1 cellular context compared by ENCODE assay signal in genomic region chr15:66293419-66294156, GRCh38.
A peak's percentile ranks its signal among the peaks of the same experiment; 100 is the strongest.
TF ChIP-seq lines count a peak whose summit lies in the region.

Gene DIS3L, plus strand, starts transcription at chr15:66293568. Its CDS starts 29 bp downstream, at chr15:66293597.

TF ChIP-seq in HepG2, 621 proteins besides CTCF, POLR2A, EP300 and RAD21 (continued from another document and continues in another):
- TF ChIP-seq, protein P1, sequence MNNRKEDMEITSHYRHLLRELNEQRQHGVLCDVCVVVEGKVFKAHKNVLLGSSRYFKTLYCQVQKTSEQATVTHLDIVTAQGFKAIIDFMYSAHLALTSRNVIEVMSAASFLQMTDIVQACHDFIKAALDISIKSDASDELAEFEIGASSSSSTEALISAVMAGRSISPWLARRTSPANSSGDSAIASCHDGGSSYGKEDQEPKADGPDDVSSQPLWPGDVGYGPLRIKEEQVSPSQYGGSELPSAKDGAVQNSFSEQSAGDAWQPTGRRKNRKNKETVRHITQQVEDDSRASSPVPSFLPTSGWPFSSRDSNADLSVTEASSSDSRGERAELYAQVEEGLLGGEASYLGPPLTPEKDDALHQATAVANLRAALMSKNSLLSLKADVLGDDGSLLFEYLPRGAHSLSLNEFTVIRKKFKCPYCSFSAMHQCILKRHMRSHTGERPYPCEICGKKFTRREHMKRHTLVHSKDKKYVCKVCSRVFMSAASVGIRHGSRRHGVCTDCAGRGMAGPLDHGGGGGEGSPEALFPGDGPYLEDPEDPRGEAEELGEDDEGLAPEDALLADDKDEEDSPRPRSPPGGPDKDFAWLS (CRISPR knock-in tag; IDR thresholded peaks at IDR 0.05; ENCODE audit: borderline replicate concordance) = no peak
- TF ChIP-seq MEIS2 (CRISPR knock-in tag; IDR thresholded peaks at IDR 0.05) (0 out of 2 replicates have a peak, but pooled peaks have one; percentile 13), ZNF749 (CRISPR knock-in tag; IDR thresholded peaks at IDR 0.05; ENCODE audit: borderline replicate concordance) (peak; percentile 62; the same call in 1 of the 2 replicates), STAT5B (CRISPR knock-in tag; IDR thresholded peaks at IDR 0.05) (no peak), ZNF20 (CRISPR knock-in tag; IDR thresholded peaks at IDR 0.05) (no peak), ZEB1 (IDR thresholded peaks at IDR 0.05; ENCODE audit: insufficient replicate concordance, low read depth) (no peak), ZNF274 (CRISPR knock-in tag; IDR thresholded peaks at IDR 0.05) (no peak; the same call in 1 of the 2 replicates), CC2D1A (CRISPR knock-in tag; IDR thresholded peaks at IDR 0.05) (no peak), MATR3 (CRISPR knock-in tag; IDR thresholded peaks at IDR 0.05) (no peak), EHMT2 (IDR thresholded peaks at IDR 0.05; ENCODE audit: borderline replicate concordance, low read depth, low read length) (no peak), GABPA (IDR thresholded peaks at IDR 0.05; ENCODE audit: low read depth, low read length) (no peak), GABPA (CRISPR knock-in tag; IDR thresholded peaks at IDR 0.05; ENCODE audit: low read depth) (no peak), STAG1 (CRISPR knock-in tag; IDR thresholded peaks at IDR 0.05) (no peak), FOXK2 (IDR thresholded peaks at IDR 0.05) (no peak), ZNF619 (CRISPR knock-in tag; IDR thresholded peaks at IDR 0.05) (no peak), REXO4 (CRISPR knock-in tag; IDR thresholded peaks at IDR 0.05; ENCODE audit: borderline replicate concordance) (no peak), TBX2 (CRISPR knock-in tag; IDR thresholded peaks at IDR 0.05; ENCODE audit: borderline replicate concordance) (no peak; the same call in 1 of the 2 replicates), ZNF343 (CRISPR knock-in tag; IDR thresholded peaks at IDR 0.05) (no peak), XBP1 (CRISPR knock-in tag; IDR thresholded peaks at IDR 0.05) (no peak), ZNF281 (CRISPR knock-in tag; IDR thresholded peaks at IDR 0.05; ENCODE audit: borderline replicate concordance) (peak; percentile 22; the same call in 1 of the 2 replicates), ZNF841 (CRISPR knock-in tag; IDR thresholded peaks at IDR 0.05; ENCODE audit: borderline replicate concordance) (no peak), ZNF768 (CRISPR knock-in tag; IDR thresholded peaks at IDR 0.05) (peak; percentile 48; the same call in 1 of the 2 replicates), ZNF17 (CRISPR knock-in tag; IDR thresholded peaks at IDR 0.05) (no peak), ZNF780A (CRISPR knock-in tag; IDR thresholded peaks at IDR 0.05) (no peak), ZMYM4 (CRISPR knock-in tag; IDR thresholded peaks at IDR 0.05) (no peak), ZNF614 (CRISPR knock-in tag; IDR thresholded peaks at IDR 0.05; ENCODE audit: borderline replicate concordance) (no peak), ZNF441 (CRISPR knock-in tag; IDR thresholded peaks at IDR 0.05; ENCODE audit: borderline replicate concordance) (no peak), TFDP1 (CRISPR knock-in tag; IDR thresholded peaks at IDR 0.05; ENCODE audit: borderline replicate concordance) (no peak; the same call in 1 of the 2 replicates), JUND (CRISPR knock-in tag; IDR thresholded peaks at IDR 0.05) (no peak), ZNF782 (CRISPR knock-in tag; IDR thresholded peaks at IDR 0.05; ENCODE audit: borderline replicate concordance) (no peak), MZF1 (CRISPR knock-in tag; IDR thresholded peaks at IDR 0.05; ENCODE audit: borderline replicate concordance) (no peak), JARID2 (CRISPR knock-in tag; IDR thresholded peaks at IDR 0.05; ENCODE audit: insufficient replicate concordance) (no peak), ZFAT (CRISPR knock-in tag; conservative IDR thresholded peaks at IDR 0.05) (no peak), SALL2 (CRISPR knock-in tag; IDR thresholded peaks at IDR 0.05) (no peak), NFYB (CRISPR knock-in tag; IDR thresholded peaks at IDR 0.05) (no peak), ZSCAN9 (CRISPR knock-in tag; IDR thresholded peaks at IDR 0.05; ENCODE audit: borderline replicate concordance) (no peak), PHF20 (CRISPR knock-in tag; IDR thresholded peaks at IDR 0.05) (no peak; the same call in 1 of the 2 replicates), ISX (CRISPR knock-in tag; conservative IDR thresholded peaks at IDR 0.05) (no peak; the same call in 1 of the 2 replicates), ZZZ3 (CRISPR knock-in tag; IDR thresholded peaks at IDR 0.05; ENCODE audit: borderline replicate concordance) (no peak), KLF13 (CRISPR knock-in tag; IDR thresholded peaks at IDR 0.05) (no peak), RARA (CRISPR knock-in tag; IDR thresholded peaks at IDR 0.05) (no peak), NFKBIZ (CRISPR knock-in tag; IDR thresholded peaks at IDR 0.05) (no peak), ZBTB43 (CRISPR knock-in tag; conservative IDR thresholded peaks at IDR 0.05) (no peak)
- TF ChIP-seq, protein P2, sequence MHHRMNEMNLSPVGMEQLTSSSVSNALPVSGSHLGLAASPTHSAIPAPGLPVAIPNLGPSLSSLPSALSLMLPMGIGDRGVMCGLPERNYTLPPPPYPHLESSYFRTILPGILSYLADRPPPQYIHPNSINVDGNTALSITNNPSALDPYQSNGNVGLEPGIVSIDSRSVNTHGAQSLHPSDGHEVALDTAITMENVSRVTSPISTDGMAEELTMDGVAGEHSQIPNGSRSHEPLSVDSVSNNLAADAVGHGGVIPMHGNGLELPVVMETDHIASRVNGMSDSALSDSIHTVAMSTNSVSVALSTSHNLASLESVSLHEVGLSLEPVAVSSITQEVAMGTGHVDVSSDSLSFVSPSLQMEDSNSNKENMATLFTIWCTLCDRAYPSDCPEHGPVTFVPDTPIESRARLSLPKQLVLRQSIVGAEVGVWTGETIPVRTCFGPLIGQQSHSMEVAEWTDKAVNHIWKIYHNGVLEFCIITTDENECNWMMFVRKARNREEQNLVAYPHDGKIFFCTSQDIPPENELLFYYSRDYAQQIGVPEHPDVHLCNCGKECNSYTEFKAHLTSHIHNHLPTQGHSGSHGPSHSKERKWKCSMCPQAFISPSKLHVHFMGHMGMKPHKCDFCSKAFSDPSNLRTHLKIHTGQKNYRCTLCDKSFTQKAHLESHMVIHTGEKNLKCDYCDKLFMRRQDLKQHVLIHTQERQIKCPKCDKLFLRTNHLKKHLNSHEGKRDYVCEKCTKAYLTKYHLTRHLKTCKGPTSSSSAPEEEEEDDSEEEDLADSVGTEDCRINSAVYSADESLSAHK (CRISPR knock-in tag; IDR thresholded peaks at IDR 0.05; ENCODE audit: borderline replicate concordance) = no peak
- TF ChIP-seq, protein P3, sequence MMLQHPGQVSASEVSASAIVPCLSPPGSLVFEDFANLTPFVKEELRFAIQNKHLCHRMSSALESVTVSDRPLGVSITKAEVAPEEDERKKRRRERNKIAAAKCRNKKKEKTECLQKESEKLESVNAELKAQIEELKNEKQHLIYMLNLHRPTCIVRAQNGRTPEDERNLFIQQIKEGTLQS (CRISPR knock-in tag; IDR thresholded peaks at IDR 0.05) = no peak
- TF ChIP-seq, protein P4, sequence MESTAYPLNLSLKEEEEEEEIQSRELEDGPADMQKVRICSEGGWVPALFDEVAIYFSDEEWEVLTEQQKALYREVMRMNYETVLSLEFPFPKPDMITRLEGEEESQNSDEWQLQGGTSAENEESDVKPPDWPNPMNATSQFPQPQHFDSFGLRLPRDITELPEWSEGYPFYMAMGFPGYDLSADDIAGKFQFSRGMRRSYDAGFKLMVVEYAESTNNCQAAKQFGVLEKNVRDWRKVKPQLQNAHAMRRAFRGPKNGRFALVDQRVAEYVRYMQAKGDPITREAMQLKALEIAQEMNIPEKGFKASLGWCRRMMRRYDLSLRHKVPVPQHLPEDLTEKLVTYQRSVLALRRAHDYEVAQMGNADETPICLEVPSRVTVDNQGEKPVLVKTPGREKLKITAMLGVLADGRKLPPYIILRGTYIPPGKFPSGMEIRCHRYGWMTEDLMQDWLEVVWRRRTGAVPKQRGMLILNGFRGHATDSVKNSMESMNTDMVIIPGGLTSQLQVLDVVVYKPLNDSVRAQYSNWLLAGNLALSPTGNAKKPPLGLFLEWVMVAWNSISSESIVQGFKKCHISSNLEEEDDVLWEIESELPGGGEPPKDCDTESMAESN (CRISPR knock-in tag; conservative IDR thresholded peaks at IDR 0.05) = no peak
- TF ChIP-seq, protein P5, sequence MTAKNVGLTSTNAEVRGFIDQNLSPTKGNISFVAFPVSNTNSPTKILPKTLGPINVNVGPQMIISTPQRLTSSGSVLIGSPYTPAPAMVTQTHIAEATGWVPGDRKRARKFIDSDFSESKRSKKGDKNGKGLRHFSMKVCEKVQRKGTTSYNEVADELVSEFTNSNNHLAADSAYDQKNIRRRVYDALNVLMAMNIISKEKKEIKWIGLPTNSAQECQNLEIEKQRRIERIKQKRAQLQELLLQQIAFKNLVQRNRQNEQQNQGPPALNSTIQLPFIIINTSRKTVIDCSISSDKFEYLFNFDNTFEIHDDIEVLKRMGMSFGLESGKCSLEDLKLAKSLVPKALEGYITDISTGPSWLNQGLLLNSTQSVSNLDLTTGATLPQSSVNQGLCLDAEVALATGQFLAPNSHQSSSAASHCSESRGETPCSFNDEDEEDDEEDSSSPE (CRISPR knock-in tag; IDR thresholded peaks at IDR 0.05) = peak; percentile 46; the same call in 1 of the 2 replicates
- TF ChIP-seq, protein P6, sequence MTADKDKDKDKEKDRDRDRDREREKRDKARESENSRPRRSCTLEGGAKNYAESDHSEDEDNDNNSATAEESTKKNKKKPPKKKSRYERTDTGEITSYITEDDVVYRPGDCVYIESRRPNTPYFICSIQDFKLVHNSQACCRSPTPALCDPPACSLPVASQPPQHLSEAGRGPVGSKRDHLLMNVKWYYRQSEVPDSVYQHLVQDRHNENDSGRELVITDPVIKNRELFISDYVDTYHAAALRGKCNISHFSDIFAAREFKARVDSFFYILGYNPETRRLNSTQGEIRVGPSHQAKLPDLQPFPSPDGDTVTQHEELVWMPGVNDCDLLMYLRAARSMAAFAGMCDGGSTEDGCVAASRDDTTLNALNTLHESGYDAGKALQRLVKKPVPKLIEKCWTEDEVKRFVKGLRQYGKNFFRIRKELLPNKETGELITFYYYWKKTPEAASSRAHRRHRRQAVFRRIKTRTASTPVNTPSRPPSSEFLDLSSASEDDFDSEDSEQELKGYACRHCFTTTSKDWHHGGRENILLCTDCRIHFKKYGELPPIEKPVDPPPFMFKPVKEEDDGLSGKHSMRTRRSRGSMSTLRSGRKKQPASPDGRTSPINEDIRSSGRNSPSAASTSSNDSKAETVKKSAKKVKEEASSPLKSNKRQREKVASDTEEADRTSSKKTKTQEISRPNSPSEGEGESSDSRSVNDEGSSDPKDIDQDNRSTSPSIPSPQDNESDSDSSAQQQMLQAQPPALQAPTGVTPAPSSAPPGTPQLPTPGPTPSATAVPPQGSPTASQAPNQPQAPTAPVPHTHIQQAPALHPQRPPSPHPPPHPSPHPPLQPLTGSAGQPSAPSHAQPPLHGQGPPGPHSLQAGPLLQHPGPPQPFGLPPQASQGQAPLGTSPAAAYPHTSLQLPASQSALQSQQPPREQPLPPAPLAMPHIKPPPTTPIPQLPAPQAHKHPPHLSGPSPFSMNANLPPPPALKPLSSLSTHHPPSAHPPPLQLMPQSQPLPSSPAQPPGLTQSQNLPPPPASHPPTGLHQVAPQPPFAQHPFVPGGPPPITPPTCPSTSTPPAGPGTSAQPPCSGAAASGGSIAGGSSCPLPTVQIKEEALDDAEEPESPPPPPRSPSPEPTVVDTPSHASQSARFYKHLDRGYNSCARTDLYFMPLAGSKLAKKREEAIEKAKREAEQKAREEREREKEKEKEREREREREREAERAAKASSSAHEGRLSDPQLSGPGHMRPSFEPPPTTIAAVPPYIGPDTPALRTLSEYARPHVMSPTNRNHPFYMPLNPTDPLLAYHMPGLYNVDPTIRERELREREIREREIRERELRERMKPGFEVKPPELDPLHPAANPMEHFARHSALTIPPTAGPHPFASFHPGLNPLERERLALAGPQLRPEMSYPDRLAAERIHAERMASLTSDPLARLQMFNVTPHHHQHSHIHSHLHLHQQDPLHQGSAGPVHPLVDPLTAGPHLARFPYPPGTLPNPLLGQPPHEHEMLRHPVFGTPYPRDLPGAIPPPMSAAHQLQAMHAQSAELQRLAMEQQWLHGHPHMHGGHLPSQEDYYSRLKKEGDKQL (CRISPR knock-in tag; IDR thresholded peaks at IDR 0.05; ENCODE audit: low read depth) = no peak
